ENCODE assay signal across 8 cellular contexts in the genomic region with DNA sequence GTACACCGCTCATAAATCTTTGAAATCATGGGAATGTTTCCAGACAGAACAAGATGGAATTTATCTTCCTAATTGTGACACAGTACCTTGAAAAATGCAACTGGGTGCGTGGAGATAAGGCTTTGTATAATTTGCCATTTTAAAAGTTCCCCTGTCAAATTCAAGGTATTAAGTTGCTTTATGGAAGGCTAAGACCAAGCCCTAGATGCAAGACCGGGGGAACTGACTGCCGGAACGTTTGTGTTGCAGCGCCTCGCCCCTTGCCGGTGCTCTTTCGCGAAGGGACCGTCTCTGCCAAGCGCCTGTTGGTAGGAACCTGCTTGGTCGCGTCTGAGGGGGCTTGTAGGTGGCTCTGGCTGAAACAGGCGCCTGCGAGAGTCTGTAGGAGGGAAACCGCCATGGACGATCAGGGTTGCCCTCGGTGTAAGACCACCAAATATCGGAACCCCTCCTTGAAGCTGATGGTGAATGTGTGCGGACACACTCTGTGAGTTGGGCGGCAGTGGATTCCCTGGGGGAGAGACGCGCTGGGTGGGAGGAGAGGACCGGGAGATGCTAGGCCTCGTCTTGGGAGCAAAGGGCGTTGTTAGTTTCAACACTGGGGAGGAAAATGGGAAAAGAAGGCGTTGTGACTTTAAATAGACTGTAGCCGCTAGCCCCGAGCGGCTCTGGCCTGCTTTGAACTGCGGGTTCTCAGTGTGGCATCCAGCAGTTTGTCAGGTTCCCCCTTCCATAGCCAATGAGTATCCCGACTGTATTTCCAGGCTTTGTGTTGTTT. TPM values are rescaled to one million over a fixed set of nuclear protein-coding genes. Genes with fewer than 3 reads are reported as not detected.
DNase-seq lines count a peak whose midpoint lies in the region; ATAC-seq and TF ChIP-seq lines count a peak whose summit lies in the region.

TSS of gene MNAT1 (plus strand) at position 297 of the 778 bp plus-strand sequence. CDS start at position 399, 102 bp downstream.

- H3K4me3 ChIP-seq in astrocyte of the cerebellum (ENCODE audit: low read depth, low read length) (peak within 1 kb of the TSS; percentile 79), iPS DF 6.9 (ENCODE audit: low read length) (peak within 1 kb of the TSS; percentile 94), sigmoid colon (peak within 1 kb of the TSS; percentile 71 to 81 (median 76))

- intact Hi-C loops in sigmoid colon (cut with DNase I), result no loop called here

- DNase-seq in NCI-H1694 (lab: John Stamatoyannopoulos, UW) (peak; percentile 93), astrocyte of the cerebellum (ENCODE audit: low read depth) (peak; percentile 74), iPS DF 6.9 (ENCODE audit: low read depth, low spot score) (no peak), sigmoid colon (peak; percentile 86), NCI-H774 (lab: John Stamatoyannopoulos, UW) (no peak)
- peak; percentile 69 for DNase-seq in T-helper 2 cell treated with Interferon-gamma antibody and Interleukin-4, amounts not matched to agents 5 μg/mL and 100 μg/mL, for 36 hours (ENCODE audit: low spot score)

- no peaks in the 10 kb centered on the region for H3K27me3 ChIP-seq in iPS DF 6.9 (ENCODE audit: control insufficient read depth, insufficient read depth, low read length)
- H3K27me3 ChIP-seq in sigmoid colon, result no peaks in the 10 kb centered on the region

- H3K9me3 ChIP-seq in iPS DF 6.9 (ENCODE audit: control insufficient read depth, insufficient read depth, low read length), result no peaks in the 10 kb centered on the region
- no peaks in the 10 kb centered on the region for H3K9me3 ChIP-seq in sigmoid colon

- H3K4me3 Mint-ChIP-seq in T-helper 2 cell treated with Interferon-gamma antibody and Interleukin-4, amounts not matched to agents 5 μg/mL and 100 μg/mL, for 36 hours, result peak within 1 kb of the TSS; percentile 98

- WGBS in iPS DF 6.9 (ENCODE audit: insufficient coverage, insufficient read length), result no CpG with 5 or more reads among the region's 33 CpGs
- 3% methylated on average over 33 of the region's 33 CpGs for WGBS in sigmoid colon, 2 donors

- H3K9me3 Mint-ChIP-seq in T-helper 2 cell treated with Interferon-gamma antibody and Interleukin-4, amounts not matched to agents 5 μg/mL and 100 μg/mL, for 36 hours, result no peaks in the 10 kb centered on the region

- peak; percentile 88 for ATAC-seq in HG02870 (IDR thresholded peaks at IDR 0.05; ENCODE audit: unreplicated experiment)

- peaks cover 3% of the 10 kb centered on the region for H3K36me3 Mint-ChIP-seq in T-helper 2 cell treated with Interferon-gamma antibody and Interleukin-4, amounts not matched to agents 5 μg/mL and 100 μg/mL, for 36 hours (ENCODE audit: low read depth)

- in situ Hi-C loops in astrocyte of the cerebellum (cut with HindIII; ENCODE audit: low sequenced_read_pairs), result no loop called here

- TF ChIP-seq EP300 in sigmoid colon (IDR thresholded peaks at IDR 0.05), result no peak

- no peak within 1 kb of the TSS for H3K27ac ChIP-seq in iPS DF 6.9 (ENCODE audit: low read length)
- peak within 1 kb of the TSS; percentile 73 to 78 (median 76) for H3K27ac ChIP-seq in sigmoid colon

- H3K27me3 Mint-ChIP-seq in T-helper 2 cell treated with Interferon-gamma antibody and Interleukin-4, amounts not matched to agents 5 μg/mL and 100 μg/mL, for 36 hours (ENCODE audit: low read depth), result peaks cover 33% of the 10 kb centered on the region

- peak; percentile 82 for TF ChIP-seq POLR2A in GM15510 (IDR thresholded peaks at IDR 0.05; ENCODE audit: borderline replicate concordance, extremely low read depth, insufficient read length)
- no peak for TF ChIP-seq POLR2A in sigmoid colon (IDR thresholded peaks at IDR 0.05)

- peaks cover 17% of the 10 kb centered on the region for H3K4me1 Mint-ChIP-seq in T-helper 2 cell treated with Interferon-gamma antibody and Interleukin-4, amounts not matched to agents 5 μg/mL and 100 μg/mL, for 36 hours (ENCODE audit: low read depth)

- H3K36me3 ChIP-seq in iPS DF 6.9 (ENCODE audit: control insufficient read depth, insufficient read depth, low read length) (no peaks in the 10 kb centered on the region), sigmoid colon (no peaks in the 10 kb centered on the region)

- TF ChIP-seq CTCF in astrocyte of the cerebellum (IDR thresholded peaks at IDR 0.05; ENCODE audit: low read depth, low read length, missing control alignments), result no peak
- TF ChIP-seq CTCF in sigmoid colon (IDR thresholded peaks at IDR 0.05), result no peak

- H3K27ac Mint-ChIP-seq in T-helper 2 cell treated with Interferon-gamma antibody and Interleukin-4, amounts not matched to agents 5 μg/mL and 100 μg/mL, for 36 hours, result peak within 1 kb of the TSS; percentile 86

- no peaks in the 10 kb centered on the region for H3K4me1 ChIP-seq in iPS DF 6.9 (ENCODE audit: control insufficient read depth, insufficient read depth, low read length)
- peaks cover 0 to 26% (median 19%) of the 10 kb centered on the region in 4 donors for H3K4me1 ChIP-seq in sigmoid colon

RNA-seq across cellular contexts. Expression of gene MNAT1, which starts in this region (rescaled TPM):
- total RNA-seq in sigmoid colon, result 10 to 100 TPM; 22.4 to 65.0 (median 39.0) TPM
- 10 to 100 TPM in 2 of 3 donors, 1 to 10 TPM in 1; 9.5 to 12.6 (median 11.6) TPM for polyA plus RNA-seq in sigmoid colon

Comparison
In these comparisons a context has a peak if more than half of its experiments do, and no peak if none do; other contexts are left out.
1. DNase-seq: peak in NCI-H1694 (single experiment), T-helper 2 cell treated with Interferon-gamma antibody and Interleukin-4, amounts not matched to agents 5 μg/mL and 100 μg/mL, for 36 hours (single experiment), astrocyte of the cerebellum (single experiment) and sigmoid colon (single experiment); none in iPS DF 6.9 (single experiment) and NCI-H774 (single experiment).
2. Peak in every context shown above with its lines, with median percentiles within 50 percentile points of each other: H3K4me3 ChIP-seq.